In genomic region chr19:1884291-1884718, GRCh38 we compare ENCODE assay signal across 8 cellular contexts. TPM values are rescaled to one million over a fixed set of nuclear protein-coding genes. Genes with fewer than 3 reads are reported as not detected.
A peak's percentile ranks its signal among the peaks of the same experiment; 100 is the strongest.
DNase-seq lines count a peak whose midpoint lies in the region; ATAC-seq and TF ChIP-seq lines count a peak whose summit lies in the region.

No MANE protein-coding gene starts in this region.

- no peaks in the 10 kb centered on the region for H3K9me3 Mint-ChIP-seq in type B pancreatic cell

- H3K4me3 ChIP-seq in heart right ventricle (peak overlapping the region; percentile 87 to 100 (median 96)), astrocyte of the spinal cord (ENCODE audit: low read depth, low read length) (peak overlapping the region; percentile 90), lower lobe of right lung (peak overlapping the region; percentile 97)

- H3K36me3 Mint-ChIP-seq in type B pancreatic cell = peaks cover 4% of the 10 kb centered on the region

- H3K4me1 ChIP-seq in heart right ventricle (peaks cover 27 to 67% (median 53%) of the 10 kb centered on the region in 9 donors), lower lobe of right lung (peaks cover 44% of the 10 kb centered on the region)

- no peak for ATAC-seq in heart right ventricle
- peak in 1 of 2 donors; percentile 1 for ATAC-seq in lower lobe of right lung
- ATAC-seq in HG03045 (IDR thresholded peaks at IDR 0.05; ENCODE audit: unreplicated experiment) = no peak
- ATAC-seq in HG02623 (IDR thresholded peaks at IDR 0.05; ENCODE audit: unreplicated experiment) = no peak

- H3K9me3 ChIP-seq in heart right ventricle (no peaks in the 10 kb centered on the region), lower lobe of right lung (no peaks in the 10 kb centered on the region)

- TF ChIP-seq CTCF in heart right ventricle (IDR thresholded peaks at IDR 0.05) (no peak), astrocyte of the spinal cord (IDR thresholded peaks at IDR 0.05; ENCODE audit: low read depth, low read length) (no peak), lower lobe of right lung (IDR thresholded peaks at IDR 0.05) (no peak), type B pancreatic cell (conservative IDR thresholded peaks at IDR 0.05) (no peak)

- H3K36me3 ChIP-seq in heart right ventricle (peaks cover 0 to 19% (median 0%) of the 10 kb centered on the region in 9 donors), lower lobe of right lung (peaks cover 16% of the 10 kb centered on the region)

- in situ Hi-C loops in astrocyte of the spinal cord (cut with HindIII; ENCODE audit: low sequenced_read_pairs) = no loop called here

- H3K27me3 ChIP-seq in heart right ventricle (no peaks in the 10 kb centered on the region), lower lobe of right lung (ENCODE audit: low read depth) (no peaks in the 10 kb centered on the region)

- peaks cover 30% of the 10 kb centered on the region for H3K4me1 Mint-ChIP-seq in type B pancreatic cell (ENCODE audit: unreplicated experiment)

- intact Hi-C loops in heart right ventricle (cut with DNase I) (no loop called here), cardiac septum (cut with DNase I) (no loop called here), lower lobe of right lung (cut with DNase I) (no loop called here)

- H3K27me3 Mint-ChIP-seq in type B pancreatic cell = no peaks in the 10 kb centered on the region

- DNase-seq in heart right ventricle (no peak), cardiac septum (ENCODE audit: low spot score) (no peak), astrocyte of the spinal cord (ENCODE audit: low read depth, low spot score) (no peak), lower lobe of right lung (no peak), type B pancreatic cell (ENCODE audit: extremely low spot score, unreplicated experiment) (no peak), DMS79 (lab: John Stamatoyannopoulos, UW) (no peak)

- peak overlapping the region; percentile 95 for H3K27ac Mint-ChIP-seq in type B pancreatic cell

- WGBS in heart right ventricle, 2 donors = 5 to 8% methylated on average over 11 of the region's 11 CpGs

- H3K4me3 Mint-ChIP-seq in type B pancreatic cell = peak overlapping the region; percentile 98

- H3K27ac ChIP-seq in heart right ventricle (peak overlapping the region; percentile 89 to 99 (median 96)), lower lobe of right lung (peak overlapping the region; percentile 90)

RNA-seq across cellular contexts. Expression of gene ABHD17A, which starts 1.0 kb away (rescaled TPM):
- total RNA-seq in heart right ventricle (10 to 100 TPM; 45.1 to 68.0 (median 57.0) TPM), cardiac septum (61.1 TPM), lower lobe of right lung (76.4 TPM), type B pancreatic cell (ENCODE audit: low replicate concordance) (60.4 and 62.0 TPM in 2 replicates)
- 100 to 1,000 TPM in 1 of 2 donors, 10 to 100 TPM in 1; 93.6 to 185 TPM for polyA plus RNA-seq in heart right ventricle

RNA-seq across cellular contexts. Expression of gene ADAT3, which starts 20.9 kb away (rescaled TPM):
- total RNA-seq in heart right ventricle (1 to 10 TPM in 9 of 10 donors, under 1 TPM in 1; 0.94 to 3.2 (median 1.4) TPM), cardiac septum (2.1 TPM), lower lobe of right lung (6.2 TPM), type B pancreatic cell (ENCODE audit: low replicate concordance) (12.1 and 13.9 TPM in 2 replicates)
- polyA plus RNA-seq in heart right ventricle = 1 to 10 TPM; 2.0 to 4.3 TPM

RNA-seq across cellular contexts. Expression of gene SCAMP4, which starts 20.9 kb away (rescaled TPM):
- total RNA-seq in heart right ventricle (10 to 100 TPM; 11.7 to 24.2 (median 14.4) TPM), cardiac septum (14.9 TPM), lower lobe of right lung (65.0 TPM), type B pancreatic cell (ENCODE audit: low replicate concordance) (76.9 and 90.6 TPM in 2 replicates)
- 10 to 100 TPM; 17.0 to 22.1 TPM for polyA plus RNA-seq in heart right ventricle

RNA-seq across cellular contexts. Expression of gene KLF16, which starts 20.9 kb away (rescaled TPM):
- total RNA-seq in heart right ventricle = 10 to 100 TPM in 4 of 10 donors, 1 to 10 TPM in 6; 5.0 to 13.4 (median 7.6) TPM
- 1 to 10 TPM; 4.0 to 8.6 TPM for polyA plus RNA-seq in heart right ventricle
- total RNA-seq in cardiac septum = 14.1 TPM
- 22.2 TPM for total RNA-seq in lower lobe of right lung
- total RNA-seq in type B pancreatic cell (ENCODE audit: low replicate concordance) = 17.9 and 18.1 TPM in 2 replicates

RNA-seq across cellular contexts. Expression of gene REXO1, which starts 36.0 kb away (rescaled TPM):
- total RNA-seq in heart right ventricle (10 to 100 TPM; 13.1 to 20.1 (median 16.5) TPM), cardiac septum (16.7 TPM), lower lobe of right lung (29.1 TPM), type B pancreatic cell (ENCODE audit: low replicate concordance) (36.4 and 37.9 TPM in 2 replicates)
- 10 to 100 TPM; 13.1 to 20.6 TPM for polyA plus RNA-seq in heart right ventricle
